ENCODE assay signal across 8 cellular contexts in the genomic region with DNA sequence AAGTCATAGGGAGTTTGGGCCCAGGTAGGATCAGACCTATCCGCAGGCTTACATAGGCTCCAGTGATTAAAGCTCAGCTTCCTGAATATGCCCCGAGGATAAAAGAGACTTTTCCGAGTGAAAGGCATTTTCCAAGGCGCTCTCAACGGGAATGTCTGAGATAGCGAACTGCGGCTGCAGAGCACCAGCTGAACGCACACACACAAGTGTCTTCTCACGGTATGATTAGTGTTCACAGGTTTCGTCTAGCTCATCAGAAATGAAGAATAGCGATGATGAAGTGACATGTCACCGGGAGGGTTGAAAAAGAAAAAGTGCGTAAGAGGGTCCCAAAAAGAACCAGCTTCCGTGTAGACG. TPM values are rescaled to one million over a fixed set of nuclear protein-coding genes. Genes with fewer than 3 reads are reported as not detected.
DNase-seq lines count a peak whose midpoint lies in the region; ATAC-seq, FAIRE-seq and TF ChIP-seq lines count a peak whose summit lies in the region.

No MANE protein-coding gene starts in this region.

- no peak for FAIRE-seq in urothelium cell line (lab: Jason Lieb, UNC)

- no peaks in the 10 kb centered on the region for H3K36me3 Mint-ChIP-seq in MCF 10A (ENCODE audit: insufficient read depth, unreplicated experiment)

- H4K20me1 ChIP-seq in BLaER1 treated with 17β-estradiol and CSF1 and Interleukin-3, amounts not matched to agents 10 nM and 100 nM: no peaks in the 10 kb centered on the region

- peak overlapping the region; percentile 72 for H3K27ac Mint-ChIP-seq in MCF 10A (ENCODE audit: low read depth, unreplicated experiment)

- no peaks in the 10 kb centered on the region for H3K36me3 ChIP-seq in BLaER1 treated with 17β-estradiol and CSF1 and Interleukin-3, amounts not matched to agents 10 nM and 100 nM
- H3K36me3 ChIP-seq in HUES6 (ENCODE audit: control insufficient read depth, insufficient read depth, low read length) (no peaks in the 10 kb centered on the region), lower lobe of right lung (no peaks in the 10 kb centered on the region)

- CTCF ChIA-PET in MCF 10A (lab: Yijun Ruan, JAX): interaction anchor here (0.6 to 4.1 kb wide), 56 partner anchors 8 to 725 kb away, joined by 3 to 63 read pairs (median 4); no protein-coding TSS in a partner anchor

- no peaks in the 10 kb centered on the region for H3K9me3 ChIP-seq in BLaER1 treated with 17β-estradiol and CSF1 and Interleukin-3, amounts not matched to agents 10 nM and 100 nM (replicated peaks in 1 of 11)
- no peaks in the 10 kb centered on the region for H3K9me3 ChIP-seq in HUES6 (ENCODE audit: control insufficient read depth, insufficient read depth, low read depth, low read length)
- no peaks in the 10 kb centered on the region for H3K9me3 ChIP-seq in lower lobe of right lung

- H3K27me3 Mint-ChIP-seq in MCF 10A (ENCODE audit: insufficient read depth, unreplicated experiment): no peaks in the 10 kb centered on the region

- H3K9ac ChIP-seq in BLaER1 treated with 17β-estradiol and CSF1 and Interleukin-3, amounts not matched to agents 10 nM and 100 nM: peak overlapping the region in 10 of 11 experiments; percentile 74 to 83 (median 81); a peak in 20 of 22 replicates
- H3K9ac ChIP-seq in HUES6 (ENCODE audit: low read length): peak overlapping the region; percentile 86

- TF ChIP-seq CTCF in MCF 10A (IDR thresholded peaks at IDR 0.05; ENCODE audit: unreplicated experiment) (no peak), lower lobe of right lung (IDR thresholded peaks at IDR 0.05) (no peak)

- peak overlapping the region; percentile 85 to 100 (median 96) for H3K4me2 ChIP-seq in BLaER1 treated with 17β-estradiol and CSF1 and Interleukin-3, amounts not matched to agents 10 nM and 100 nM

- intact Hi-C loops in MCF 10A (cut with micrococcal nuclease) (loop anchor here (1.0 to 5.0 kb wide), 3 partner anchors 89 to 439 kb away; no protein-coding TSS in a partner anchor), lower lobe of right lung (cut with DNase I) (no loop called here)

- H3K27ac ChIP-seq in BLaER1 treated with 17β-estradiol and CSF1 and Interleukin-3, amounts not matched to agents 10 nM and 100 nM: peak overlapping the region in 8 of 11 experiments; percentile 61 to 81 (median 72); a peak in 10 of 22 replicates
- peak overlapping the region; percentile 74; the same call in 1 of the 2 replicates for H3K27ac ChIP-seq in HUES6 (ENCODE audit: low read depth, low read length)
- H3K27ac ChIP-seq in lower lobe of right lung: peak overlapping the region; percentile 78

- peaks cover 10 to 18% (median 13%) of the 10 kb centered on the region in 11 experiments; a peak in 20 of 22 replicates for H3K27me3 ChIP-seq in BLaER1 treated with 17β-estradiol and CSF1 and Interleukin-3, amounts not matched to agents 10 nM and 100 nM
- H3K27me3 ChIP-seq in HUES6 (ENCODE audit: control insufficient read depth, insufficient read depth, low read length) (no peaks in the 10 kb centered on the region), lower lobe of right lung (ENCODE audit: low read depth) (peaks cover 12% of the 10 kb centered on the region)

- peak overlapping the region; percentile 64 to 83 (median 78) for H3K4me3 ChIP-seq in BLaER1 treated with 17β-estradiol and CSF1 and Interleukin-3, amounts not matched to agents 10 nM and 100 nM
- peak overlapping the region; percentile 92 for H3K4me3 ChIP-seq in HUES6 (ENCODE audit: low read depth, low read length)
- peak overlapping the region; percentile 80 for H3K4me3 ChIP-seq in lower lobe of right lung

- DNase-seq in MCF 10A (ENCODE audit: unreplicated experiment): no peak
- DNase-seq in lower lobe of right lung: no peak
- DNase-seq in urothelium cell line (ENCODE audit: low spot score): peak; percentile 23
- DNase-seq in NK-92 treated with Interleukin-12 subunit alpha and Interleukin-12 subunit beta, amount 100 ng/mL, for 24 hours (lab: John Stamatoyannopoulos, UW): no peak
- DNase-seq in NCI-H2196 treated with DMSO at 0.1 percent for 48 hours (lab: John Stamatoyannopoulos, UW; ENCODE audit: unreplicated experiment): no peak

- POLR2A ChIA-PET in MCF 10A (lab: Yijun Ruan, JAX): interaction anchor here (0.6 to 4.3 kb wide), 22 partner anchors 9 to 440 kb away, joined by 3 to 64 read pairs (median 6); no protein-coding TSS in a partner anchor

- peaks cover 31% of the 10 kb centered on the region for H3K4me1 Mint-ChIP-seq in MCF 10A (ENCODE audit: insufficient read depth, unreplicated experiment)

- peak overlapping the region; percentile 96 for H3K4me3 Mint-ChIP-seq in MCF 10A (ENCODE audit: unreplicated experiment)

- TSS peak; percentile 40 for BruUV-seq in MCF 10A (replicated peaks; lab: Mats Ljungman, UMichigan)

- no peaks in the 10 kb centered on the region for H3K9me3 Mint-ChIP-seq in MCF 10A (ENCODE audit: unreplicated experiment)

- H3K4me1 ChIP-seq in BLaER1 treated with 17β-estradiol and CSF1 and Interleukin-3, amounts not matched to agents 10 nM and 100 nM: peaks cover 8 to 25% (median 15%) of the 10 kb centered on the region in 10 experiments; a peak in 18 of 20 replicates
- H3K4me1 ChIP-seq in HUES6 (ENCODE audit: control insufficient read depth, insufficient read depth, low read length): peaks cover 12% of the 10 kb centered on the region
- peaks cover 19% of the 10 kb centered on the region for H3K4me1 ChIP-seq in lower lobe of right lung

- ATAC-seq in GM19455 (IDR thresholded peaks at IDR 0.05; ENCODE audit: unreplicated experiment) (peak; percentile 31), lower lobe of right lung (peak in 1 of 2 donors; percentile 4)

RNA-seq across cellular contexts. Expression of a gene that starts 0.6 kb away (rescaled TPM):
- total RNA-seq in MCF 10A (2022) (23.0 and 25.2 TPM in 2 replicates), lower lobe of right lung (30.4 TPM)
